9 cellular contexts compared by ENCODE assay signal in genomic region chr5:166257656-166258055, GRCh38.
"Had no signal": no experiment of that assay in that cellular context is flagged by ENCODE, and none has a peak within 500 bp of the region (broad histone marks: within the 10 kb centered on the region; RNA-seq: fewer than 3 reads in every experiment).

No MANE protein-coding gene starts in this region.

- H2AFZ ChIP-seq: GM23248 had no signal

- H3K4me3 ChIP-seq: GM23248, HAP-1 had no signal

- H3K9ac ChIP-seq: GM23248 had no signal

- DNase-seq: GM23248, GOT3, H7, HFFc6, KBM-7 had no signal

- ATAC-seq: HCT116, HepG2 had no signal

- H3K36me3 ChIP-seq: HAP-1 had no signal

- H3K9me3 ChIP-seq: HAP-1 had no signal

- H3K27ac ChIP-seq: GM23248, HL-60 had no signal
